In the genomic region with DNA sequence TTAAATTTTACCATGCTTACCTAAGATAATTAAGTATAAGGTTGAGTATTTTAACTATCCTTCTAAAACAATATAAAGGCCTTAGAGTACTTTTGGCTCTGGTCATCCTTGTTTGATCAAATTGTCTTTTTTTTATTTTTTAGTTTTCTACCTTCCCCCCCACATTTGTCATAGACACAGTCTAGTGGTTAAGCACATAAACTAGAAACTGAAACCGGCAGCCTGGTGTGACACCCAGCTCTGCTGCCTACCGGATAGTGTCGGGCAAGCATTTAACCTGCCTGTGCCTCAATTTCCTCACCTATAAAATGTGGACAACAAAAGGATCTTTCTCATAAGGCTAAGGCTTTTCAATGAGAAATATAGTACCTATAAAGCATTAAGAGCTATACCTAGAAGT, we compare ENCODE assay signal across 8 cellular contexts. TPM values are rescaled to one million over a fixed set of nuclear protein-coding genes. Genes with fewer than 3 reads are reported as not detected.
DNase-seq lines count a peak whose midpoint lies in the region; ATAC-seq and TF ChIP-seq lines count a peak whose summit lies in the region.

No MANE protein-coding gene starts in this region.

- H3K27ac Mint-ChIP-seq in activated naive CD8-positive, alpha-beta T cell treated with anti-CD3 and anti-CD28 coated beads, Interleukin-2, amount 10 ng/mL, durations not matched to agents 7 days and 5 days, result peak overlapping the region; percentile 96

- 89 to 92% methylated on average over 3 of the region's 3 CpGs for WGBS in aorta, 2 donors

- peaks cover 6% of the 10 kb centered on the region for H3K79me2 ChIP-seq in OCI-LY3 (ENCODE audit: low read length)

- H3K27me3 Mint-ChIP-seq in activated naive CD8-positive, alpha-beta T cell treated with anti-CD3 and anti-CD28 coated beads, Interleukin-2, amount 10 ng/mL, durations not matched to agents 7 days and 5 days, result no peaks in the 10 kb centered on the region

- peaks cover 39% of the 10 kb centered on the region for H3K4me1 Mint-ChIP-seq in activated naive CD8-positive, alpha-beta T cell treated with anti-CD3 and anti-CD28 coated beads, Interleukin-2, amount 10 ng/mL, durations not matched to agents 7 days and 5 days

- H3K9me3 ChIP-seq in OCI-LY3 (ENCODE audit: insufficient read depth, low read length), result no peaks in the 10 kb centered on the region
- H3K9me3 ChIP-seq in aorta (ENCODE audit: control insufficient read depth, low read length), result no peaks in the 10 kb centered on the region

- H3K36me3 ChIP-seq in OCI-LY3 (replicated peaks; ENCODE audit: low read depth, low read length) (peaks cover 4% of the 10 kb centered on the region), aorta (ENCODE audit: control insufficient read depth in 1 of 2, insufficient read depth in 2 of 2, low read length in 1 of 2) (no peaks in the 10 kb centered on the region), H7 (replicated peaks; ENCODE audit: control insufficient read depth, insufficient read depth, low read length) (no peaks in the 10 kb centered on the region; the same call in 1 of the 2 replicates)

- H3K4me3 Mint-ChIP-seq in activated naive CD8-positive, alpha-beta T cell treated with anti-CD3 and anti-CD28 coated beads, Interleukin-2, amount 10 ng/mL, durations not matched to agents 7 days and 5 days, result peak overlapping the region; percentile 77

- peak overlapping the region; percentile 2; the same call in 1 of the 2 replicates for H3K9ac ChIP-seq in OCI-LY3 (ENCODE audit: low read length)

- CTCF ChIA-PET in GM10248 (lab: Yijun Ruan, JAX), result interaction anchor here (1.0 to 2.0 kb wide), 4 partner anchors 12 to 23 kb away, joined by 3 to 4 read pairs (median 3); a partner anchor contains a TSS

- TF ChIP-seq CTCF in GM10248 (IDR thresholded peaks at IDR 0.05; ENCODE audit: control extremely low read depth, extremely low read depth, low read depth, missing control alignments) (no peak), OCI-LY3 (IDR thresholded peaks at IDR 0.05; ENCODE audit: low read depth, low read length) (no peak)

- peaks cover 57% of the 10 kb centered on the region for H3K4me1 ChIP-seq in OCI-LY3 (ENCODE audit: low read length)
- no peaks in the 10 kb centered on the region for H3K4me1 ChIP-seq in aorta (ENCODE audit: control insufficient read depth in 1 of 2, insufficient read depth in 2 of 2, low read length in 2 of 2)

- peaks cover 1% of the 10 kb centered on the region for H3K9me3 Mint-ChIP-seq in activated naive CD8-positive, alpha-beta T cell treated with anti-CD3 and anti-CD28 coated beads, Interleukin-2, amount 10 ng/mL, durations not matched to agents 7 days and 5 days

- H4K20me1 ChIP-seq in OCI-LY3 (ENCODE audit: insufficient read depth, low read length), result peaks cover 5% of the 10 kb centered on the region; the same call in 1 of the 2 replicates

- DNase-seq in GM10248 (ENCODE audit: extremely low spot score) (peak; percentile 58), aorta (no peak), posterior cingulate gyrus (no peak), H7 (no peak)
- peak; percentile 42 for DNase-seq in activated naive CD8-positive, alpha-beta T cell treated with anti-CD3 and anti-CD28 coated beads, Interleukin-2, amount 10 ng/mL, durations not matched to agents 7 days and 5 days
- DNase-seq in stimulated activated CD8-positive, alpha-beta memory T cell treated with anti-CD3 and anti-CD28 coated beads, Interleukin-4, amount 100 ng/mL, for 48 hours, result peak; percentile 66

- peaks cover 25% of the 10 kb centered on the region for H3K36me3 Mint-ChIP-seq in activated naive CD8-positive, alpha-beta T cell treated with anti-CD3 and anti-CD28 coated beads, Interleukin-2, amount 10 ng/mL, durations not matched to agents 7 days and 5 days

- no peak overlapping the region for H2AFZ ChIP-seq in OCI-LY3 (ENCODE audit: low read depth, low read length)

- intact Hi-C loops in aorta (cut with DNase I), result no loop called here
- intact Hi-C loops in posterior cingulate gyrus (cut with DNase I), result no loop called here

- H3K27me3 ChIP-seq in OCI-LY3 (ENCODE audit: low read depth, low read length) (peaks cover 14% of the 10 kb centered on the region; the same call in 1 of the 2 replicates), aorta (ENCODE audit: control insufficient read depth in 1 of 2, insufficient read depth in 2 of 2, low read length in 1 of 2) (no peaks in the 10 kb centered on the region), H7 (ENCODE audit: control insufficient read depth, insufficient read depth, low read length) (no peaks in the 10 kb centered on the region)

- peak overlapping the region; percentile 63 for H3K4me3 ChIP-seq in OCI-LY3 (ENCODE audit: low read length)
- no peak overlapping the region for H3K4me3 ChIP-seq in aorta (ENCODE audit: low read length in 2 of 2)
- H3K4me3 ChIP-seq in H7 (ENCODE audit: insufficient read depth, low read depth, low read length), result no peak overlapping the region

- H3K4me2 ChIP-seq in OCI-LY3 (ENCODE audit: low read length), result peak overlapping the region; percentile 88

- POLR2A ChIA-PET in GM10248 (lab: Yijun Ruan, JAX), result no interaction called here
- POLR2A ChIA-PET in activated naive CD8-positive, alpha-beta T cell treated with anti-CD3 and anti-CD28 coated beads, Interleukin-2, amount 10 ng/mL, durations not matched to agents 7 days and 5 days (lab: Charles Lee), result interaction anchor here (1.0 to 1.1 kb wide), 2 partner anchors 12 to 40 kb away, joined by 3 to 4 read pairs; no protein-coding TSS in a partner anchor

- H3K27ac ChIP-seq in OCI-LY3 (ENCODE audit: low read length) (peak overlapping the region; percentile 61), aorta (ENCODE audit: low read depth in 1 of 2, low read length in 2 of 2) (no peak overlapping the region)

- ATAC-seq in HG02571 (IDR thresholded peaks at IDR 0.05; ENCODE audit: unreplicated experiment) (peak; percentile 87), aorta (ENCODE audit: low FRiP score) (no peak)
- ATAC-seq in activated naive CD8-positive, alpha-beta T cell treated with anti-CD3 and anti-CD28 coated beads, Interleukin-2, amount 10 ng/mL, durations not matched to agents 7 days and 5 days (ENCODE audit: low read depth), result peak; percentile 100

RNA-seq across cellular contexts. Expression of a gene that starts 21.6 kb away (rescaled TPM):
- total RNA-seq in activated naive CD8-positive, alpha-beta T cell treated with anti-CD3 and anti-CD28 coated beads, Interleukin-2, amount 10 ng/mL, durations not matched to agents 7 days and 5 days, result 10 to 100 TPM; 48.7 to 58.1 TPM
- total RNA-seq in aorta, result 10 to 100 TPM; 63.4 to 86.1 TPM
- 10 to 100 TPM in 1 of 2 donors, 1 to 10 TPM in 1; 2.4 to 16.7 TPM for polyA plus RNA-seq in aorta
- 31.4 and 40.1 TPM in 2 replicates for total RNA-seq in H7 (2014; rRNA removed; shearing (Covaris generic))

Comparison
In these comparisons a context has a peak if more than half of its experiments do, and no peak if none do; other contexts are left out.
1. DNase-seq: peak in GM10248 (single experiment), activated naive CD8-positive, alpha-beta T cell treated with anti-CD3 and anti-CD28 coated beads, Interleukin-2, amount 10 ng/mL, durations not matched to agents 7 days and 5 days (single experiment) and stimulated activated CD8-positive, alpha-beta memory T cell treated with anti-CD3 and anti-CD28 coated beads, Interleukin-4, amount 100 ng/mL, for 48 hours (single experiment); none in aorta (0 of 2), posterior cingulate gyrus (0 of 10) and H7 (single experiment).